ENCODE assay signal across 9 cellular contexts in the genomic region with DNA sequence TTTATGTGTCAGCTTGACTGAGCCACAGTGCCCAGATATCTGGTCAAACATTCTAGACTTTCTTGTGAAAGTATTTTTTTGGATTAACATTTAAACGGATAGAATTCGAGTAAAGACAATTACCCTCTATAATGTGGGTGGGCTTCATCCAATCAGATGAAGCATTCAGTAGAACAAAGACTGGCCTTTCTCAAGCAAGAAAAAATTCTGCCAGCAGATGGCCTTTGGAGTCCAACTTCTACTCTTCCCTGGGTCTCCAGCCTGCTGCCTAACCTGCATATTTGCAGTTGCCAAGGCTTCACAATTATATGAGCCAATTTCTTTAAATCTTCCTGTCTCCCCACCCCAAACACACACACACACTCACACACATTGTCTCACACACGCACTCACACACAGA.
A peak's percentile ranks its signal among the peaks of the same experiment; 100 is the strongest.
DNase-seq lines count a peak whose midpoint lies in the region; ATAC-seq and TF ChIP-seq lines count a peak whose summit lies in the region.
"Had no signal": no experiment of that assay in that cellular context is flagged by ENCODE, and none has a peak within 500 bp of the region (broad histone marks: within the 10 kb centered on the region; RNA-seq: fewer than 3 reads in every experiment).

No MANE protein-coding gene starts in this region.

- peaks cover 20% of the 10 kb centered on the region for H3K27me3 Mint-ChIP-seq in stimulated activated naive CD8-positive, alpha-beta T cell treated with anti-CD3 and anti-CD28 coated beads, Interleukin-15, amount 100 ng/mL, for 72 hours
- no peaks in the 10 kb centered on the region for H3K27me3 Mint-ChIP-seq in brain
- H3K27me3 Mint-ChIP-seq in CD8-positive, alpha-beta T cell (ENCODE audit: low read depth), result peaks cover 3% of the 10 kb centered on the region
- H3K27me3 Mint-ChIP-seq in effector memory CD8-positive, alpha-beta T cell, result peaks cover 0 to 7% of the 10 kb centered on the region in 2 donors

- peak; percentile 16 to 27 for TF ChIP-seq CTCF in brain (conservative IDR thresholded peaks at IDR 0.05)
- TF ChIP-seq CTCF in CD8-positive, alpha-beta T cell (IDR thresholded peaks at IDR 0.05), result no peak

- no peaks in the 10 kb centered on the region for H3K36me3 ChIP-seq in CD8-positive, alpha-beta T cell (ENCODE audit: insufficient read depth, low read length)

- H3K4me3 Mint-ChIP-seq in stimulated activated naive CD8-positive, alpha-beta T cell treated with anti-CD3 and anti-CD28 coated beads, Interleukin-15, amount 100 ng/mL, for 72 hours, result no peak overlapping the region
- H3K4me3 Mint-ChIP-seq in brain, result no peak overlapping the region
- no peak overlapping the region for H3K4me3 Mint-ChIP-seq in CD8-positive, alpha-beta T cell
- H3K4me3 Mint-ChIP-seq in effector memory CD8-positive, alpha-beta T cell, result no peak overlapping the region
- H3K4me3 Mint-ChIP-seq: activated T-cell treated with anti-CD3 and anti-CD28 coated beads, Interleukin-2, amount 50 U/mL, for 24 hours had no signal

- no peak for DNase-seq in stimulated activated naive CD8-positive, alpha-beta T cell treated with anti-CD3 and anti-CD28 coated beads, Interleukin-15, amount 100 ng/mL, for 72 hours
- DNase-seq in stimulated activated naive CD8-positive, alpha-beta T cell treated with anti-CD3 and anti-CD28 coated beads, Interleukin-15, Interleukin-2, amounts not matched to agents 100 U/mL and 50 U/mL, for 24 hours, result no peak
- peak; percentile 62 to 89 for DNase-seq in NCI-H2081 (lab: John Stamatoyannopoulos, UW)
- no peak for DNase-seq in CD8-positive, alpha-beta T cell
- DNase-seq in effector memory CD8-positive, alpha-beta T cell, result no peak
- DNase-seq: activated T-cell treated with anti-CD3 and anti-CD28 coated beads, Interleukin-2, amount 50 U/mL, for 24 hours had no signal

- intact Hi-C loops in CD8-positive, alpha-beta T cell (cut with DNase I, micrococcal nuclease), result loop anchor here (1.0 to 2.0 kb wide), 3 partner anchors 285 to 453 kb away; no protein-coding TSS in a partner anchor

- no peaks in the 10 kb centered on the region for H3K9me3 Mint-ChIP-seq in stimulated activated naive CD8-positive, alpha-beta T cell treated with anti-CD3 and anti-CD28 coated beads, Interleukin-15, amount 100 ng/mL, for 72 hours
- peaks cover 10 to 34% (median 16%) of the 10 kb centered on the region in 5 experiments for H3K9me3 Mint-ChIP-seq in brain
- H3K9me3 Mint-ChIP-seq in CD8-positive, alpha-beta T cell, result peaks cover 3% of the 10 kb centered on the region
- no peaks in the 10 kb centered on the region for H3K9me3 Mint-ChIP-seq in effector memory CD8-positive, alpha-beta T cell
- H3K9me3 Mint-ChIP-seq: activated T-cell treated with anti-CD3 and anti-CD28 coated beads, Interleukin-2, amount 50 U/mL, for 24 hours had no signal

- CTCF ChIA-PET in CD8-positive, alpha-beta T cell (lab: Charles Lee), result interaction anchor here (0.6 kb wide), 1 partner anchor 282 kb away, joined by 3 read pairs; no protein-coding TSS in a partner anchor

- no peak overlapping the region for H3K4me3 ChIP-seq in CD8-positive, alpha-beta T cell (ENCODE audit: low read depth, low read length)

- POLR2A ChIA-PET in CD8-positive, alpha-beta T cell (lab: Charles Lee), result no interaction called here

- no peaks in the 10 kb centered on the region for H3K27me3 ChIP-seq in CD8-positive, alpha-beta T cell (ENCODE audit: insufficient read depth, low read length)

- H3K4me1 Mint-ChIP-seq in stimulated activated naive CD8-positive, alpha-beta T cell treated with anti-CD3 and anti-CD28 coated beads, Interleukin-15, amount 100 ng/mL, for 72 hours, result no peaks in the 10 kb centered on the region
- H3K4me1 Mint-ChIP-seq in brain, result no peaks in the 10 kb centered on the region
- H3K4me1 Mint-ChIP-seq in CD8-positive, alpha-beta T cell (ENCODE audit: low read depth), result peaks cover 2% of the 10 kb centered on the region
- no peaks in the 10 kb centered on the region for H3K4me1 Mint-ChIP-seq in effector memory CD8-positive, alpha-beta T cell (ENCODE audit: low read depth in 2 of 2)

- no peaks in the 10 kb centered on the region for H3K4me1 ChIP-seq in CD8-positive, alpha-beta T cell (ENCODE audit: insufficient read depth, low read length)

- H3K27ac ChIP-seq in CD8-positive, alpha-beta T cell (ENCODE audit: low read depth, low read length), result no peak overlapping the region

- H3K9me3 ChIP-seq in CD8-positive, alpha-beta T cell (ENCODE audit: low read length), result no peaks in the 10 kb centered on the region

- H3K27ac Mint-ChIP-seq in stimulated activated naive CD8-positive, alpha-beta T cell treated with anti-CD3 and anti-CD28 coated beads, Interleukin-15, amount 100 ng/mL, for 72 hours, result no peak overlapping the region
- H3K27ac Mint-ChIP-seq in brain, result no peak overlapping the region
- H3K27ac Mint-ChIP-seq in CD8-positive, alpha-beta T cell, result no peak overlapping the region
- H3K27ac Mint-ChIP-seq in effector memory CD8-positive, alpha-beta T cell, result no peak overlapping the region
- H3K27ac Mint-ChIP-seq: activated T-cell treated with anti-CD3 and anti-CD28 coated beads, Interleukin-2, amount 50 U/mL, for 24 hours had no signal

- peak; percentile 64 for ATAC-seq in stimulated activated naive CD8-positive, alpha-beta T cell treated with anti-CD3 and anti-CD28 coated beads, Interleukin-15, amount 100 ng/mL, for 72 hours
- no peak for ATAC-seq in stimulated activated naive CD8-positive, alpha-beta T cell treated with anti-CD3 and anti-CD28 coated beads, Interleukin-15, Interleukin-2, amounts not matched to agents 100 U/mL and 50 U/mL, for 24 hours
- no peak for ATAC-seq in GM21528 (IDR thresholded peaks at IDR 0.05; ENCODE audit: low FRiP score, unreplicated experiment)
- ATAC-seq in CD8-positive, alpha-beta T cell, result no peak
- no peak for ATAC-seq in GM21619 (IDR thresholded peaks at IDR 0.05; ENCODE audit: unreplicated experiment)
- no peak for ATAC-seq in effector memory CD8-positive, alpha-beta T cell (replicated peaks)

- H3K36me3 Mint-ChIP-seq in brain, result peaks cover 6% of the 10 kb centered on the region
- no peaks in the 10 kb centered on the region for H3K36me3 Mint-ChIP-seq in CD8-positive, alpha-beta T cell
- no peaks in the 10 kb centered on the region for H3K36me3 Mint-ChIP-seq in effector memory CD8-positive, alpha-beta T cell (ENCODE audit: insufficient read depth)

Comparison
In these comparisons a context has a peak if more than half of its experiments do, and no peak if none do; other contexts are left out.
1. DNase-seq: peak in NCI-H2081 (2 of 2); none in stimulated activated naive CD8-positive, alpha-beta T cell treated with anti-CD3 and anti-CD28 coated beads, Interleukin-15, amount 100 ng/mL, for 72 hours (0 of 2), stimulated activated naive CD8-positive, alpha-beta T cell treated with anti-CD3 and anti-CD28 coated beads, Interleukin-15, Interleukin-2, amounts not matched to agents 100 U/mL and 50 U/mL, for 24 hours (single experiment), CD8-positive, alpha-beta T cell (0 of 7) and effector memory CD8-positive, alpha-beta T cell (0 of 3).